Comparison of ENCODE assay signal across 16 cellular contexts in the genomic region with DNA sequence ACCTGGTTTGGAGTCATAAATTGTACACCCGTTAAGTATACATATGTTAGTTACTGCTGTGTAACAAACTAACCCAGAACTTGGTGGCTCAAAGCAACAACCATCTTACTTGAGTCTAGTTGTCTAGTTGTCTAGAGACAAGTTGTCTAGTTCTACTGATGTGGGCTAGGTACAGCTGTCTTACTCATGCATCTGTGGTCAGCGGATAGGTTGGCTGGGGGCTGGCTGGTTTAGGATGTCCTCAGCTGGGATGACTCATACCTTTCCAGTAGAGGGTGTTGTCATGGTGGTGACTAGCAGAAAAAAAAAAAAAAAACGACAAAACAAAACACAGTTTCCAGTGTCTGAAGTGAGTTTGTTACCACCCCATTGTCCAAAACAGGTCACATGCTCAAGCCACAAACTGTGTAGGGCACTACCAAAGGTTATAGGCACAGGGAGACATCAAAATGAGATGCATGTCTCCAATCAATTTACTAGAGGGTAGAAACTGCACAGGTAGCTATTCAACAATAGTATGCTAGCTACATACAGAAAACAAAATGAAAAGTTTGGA.
DNase-seq lines count a peak whose midpoint lies in the region; ATAC-seq and FAIRE-seq lines count a peak whose summit lies in the region.
"Had no signal": no experiment of that assay in that cellular context is flagged by ENCODE, and none has a peak within 500 bp of the region (broad histone marks: within the 10 kb centered on the region; RNA-seq: fewer than 3 reads in every experiment).

No MANE protein-coding gene starts in this region.

- ATAC-seq in GM21515 (IDR thresholded peaks at IDR 0.05; ENCODE audit: unreplicated experiment) (no peak), HG03159 (IDR thresholded peaks at IDR 0.05; ENCODE audit: unreplicated experiment) (no peak)
- ATAC-seq: activated T-cell treated with anti-CD3 and anti-CD28 coated beads, Interleukin-2, amount 50 U/mL, for 4 hours; gastroesophageal sphincter; lower lobe of right lung; pancreas had no signal

- peak; percentile 80 for DNase-seq in AG08395 (ENCODE audit: low spot score)
- peak; percentile 27 for DNase-seq in GM04504 (ENCODE audit: low read depth)
- DNase-seq in RCC 7860 (ENCODE audit: low spot score) = peak; percentile 77
- DNase-seq in fibroblast of peridontal ligament (ENCODE audit: extremely low read depth) = peak; percentile 12
- no peak for DNase-seq in NCI-H2107 treated with DMSO at 0.1 percent for 48 hours (lab: John Stamatoyannopoulos, UW; ENCODE audit: unreplicated experiment)
- no peak for DNase-seq in ecto neural progenitor cell (ENCODE audit: low spot score)
- DNase-seq: activated T-cell treated with anti-CD3 and anti-CD28 coated beads, Interleukin-2, amount 50 U/mL, for 4 hours; lower lobe of right lung; NCI-H1694 treated with DMSO at 0.1 percent for 48 hours; pancreas; stimulated activated CD4-positive, alpha-beta T cell treated with anti-CD3 and anti-CD28 coated beads, Interleukin-4, amount 100 ng/mL, for 24 hours had no signal

- FAIRE-seq in RCC 7860 (lab: Jason Lieb, UNC) = peak; percentile 52
- FAIRE-seq: GM12891, pancreas, TTC549 had no signal

Comparison
In these comparisons a context has a peak if more than half of its experiments do, and no peak if none do; other contexts are left out.
1. DNase-seq: peak in AG08395 (single experiment), GM04504 (single experiment), RCC 7860 (single experiment) and fibroblast of peridontal ligament (single experiment); none in NCI-H2107 treated with DMSO at 0.1 percent for 48 hours (single experiment) and ecto neural progenitor cell (single experiment).